14 cellular contexts compared by ENCODE assay signal in the genomic region with DNA sequence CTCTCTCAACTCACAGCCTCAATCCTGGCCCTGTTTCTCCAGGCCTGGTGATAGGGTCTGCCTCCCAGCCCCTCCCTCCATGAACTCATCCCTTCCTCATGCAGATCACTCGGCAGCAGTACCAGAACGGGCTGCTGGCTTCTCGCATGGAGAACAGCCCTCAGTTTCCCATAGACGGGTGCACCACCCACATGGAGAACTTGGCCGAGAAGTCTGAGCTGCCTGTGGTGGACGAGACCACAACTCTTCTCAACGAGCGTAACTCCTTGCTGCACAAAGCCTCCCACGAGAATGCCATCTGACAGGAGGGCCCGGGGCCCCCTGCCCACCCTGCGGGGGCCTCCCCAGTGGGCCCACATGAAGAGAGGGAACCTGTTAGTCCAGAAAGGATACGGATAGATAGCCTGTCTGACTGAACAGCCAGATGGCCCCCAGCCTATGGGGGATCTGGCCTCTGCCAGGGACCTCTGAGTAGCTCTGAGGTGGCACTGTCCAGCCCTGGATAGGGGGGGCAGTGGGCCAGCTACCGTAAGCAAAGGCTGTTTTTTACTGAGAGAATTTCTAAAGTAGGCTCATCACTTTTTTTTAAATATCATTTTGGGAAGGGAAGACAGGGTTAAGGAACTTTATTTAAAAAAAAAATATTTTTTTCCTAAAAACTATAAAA. TPM values are rescaled to one million over a fixed set of nuclear protein-coding genes. Genes with fewer than 3 reads are reported as not detected.
A peak's percentile ranks its signal among the peaks of the same experiment; 100 is the strongest.
DNase-seq lines count a peak whose midpoint lies in the region; ATAC-seq and TF ChIP-seq lines count a peak whose summit lies in the region.
"Had no signal": no experiment of that assay in that cellular context is flagged by ENCODE, and none has a peak within 500 bp of the region (broad histone marks: within the 10 kb centered on the region; RNA-seq: fewer than 3 reads in every experiment).

No MANE protein-coding gene starts in this region.

- H3K27ac ChIP-seq in right atrium auricular region (peak overlapping the region; percentile 59 to 64), KOPT-K1 (ENCODE audit: low read depth, low read length, poor library complexity, severe bottlenecking) (peak overlapping the region; percentile 52), spleen (peak overlapping the region in 6 of 8 donors; percentile 13 to 51 (median 43))

- intact Hi-C loops in left ventricle myocardium superior (cut with micrococcal nuclease): no loop called here
- intact Hi-C loops in spleen (cut with DNase I; ENCODE audit: low total_unique reads): no loop called here

- H3K9me3 ChIP-seq in right atrium auricular region: no peaks in the 10 kb centered on the region
- H3K9me3 ChIP-seq in KOPT-K1 (ENCODE audit: insufficient read depth, low read length, poor library complexity, severe bottlenecking): no peaks in the 10 kb centered on the region
- H3K9me3 ChIP-seq in spleen: no peaks in the 10 kb centered on the region
- H3K9me3 ChIP-seq: Peyer's patch had no signal

- H3K27me3 ChIP-seq in right atrium auricular region: no peaks in the 10 kb centered on the region
- no peaks in the 10 kb centered on the region for H3K27me3 ChIP-seq in spleen (replicated peaks in 1 of 7)
- H3K27me3 ChIP-seq: Peyer's patch had no signal

- 83 to 92% (median 89%) methylated on average over 13 of the region's 13 CpGs for WGBS in spleen, 5 donors

- TF ChIP-seq CTCF in right atrium auricular region (IDR thresholded peaks at IDR 0.05) (no peak), spleen (IDR thresholded peaks at IDR 0.05 in 8 of 11, conservative IDR thresholded peaks at IDR 0.05 in 3 of 11) (no peak)

- H3K4me3 ChIP-seq in right atrium auricular region (no peak overlapping the region), spleen (no peak overlapping the region)
- H3K4me3 ChIP-seq: Peyer's patch had no signal

- H3K4me1 ChIP-seq in right atrium auricular region: peaks cover 0 to 28% of the 10 kb centered on the region in 2 donors
- peaks cover 0 to 51% (median 26%) of the 10 kb centered on the region in 6 donors for H3K4me1 ChIP-seq in spleen

- no peak for TF ChIP-seq POLR2A in spleen (IDR thresholded peaks at IDR 0.05)

- DNase-seq in right atrium auricular region (ENCODE audit: low spot score): no peak
- no peak for DNase-seq in left ventricle myocardium superior
- no peak for DNase-seq in spleen
- no peak for DNase-seq in dedifferentiated amniotic fluid mesenchymal stem cell (ENCODE audit: extremely low spot score)
- DNase-seq in DMS 273 treated with DMSO at 0.1 percent for 48 hours (lab: John Stamatoyannopoulos, UW): no peak
- DNase-seq: ACHN, NCI-H1417, NCI-H1930, NCI-H2171 treated with DMSO at 0.1 percent for 48 hours, Peyer's patch, SHP77 treated with DMSO at 0.1 percent for 48 hours had no signal

- H3K36me3 ChIP-seq in right atrium auricular region: peaks cover 6% of the 10 kb centered on the region
- peaks cover 12% of the 10 kb centered on the region; the same call in 1 of the 2 replicates for H3K36me3 ChIP-seq in KOPT-K1 (ENCODE audit: insufficient read depth, low read length)
- peaks cover 0 to 41% (median 6%) of the 10 kb centered on the region in 6 donors for H3K36me3 ChIP-seq in spleen

- ATAC-seq in left ventricle myocardium superior (no peak), esophagus mucosa (peak; percentile 23), GM21529 (IDR thresholded peaks at IDR 0.05; ENCODE audit: unreplicated experiment) (no peak)

RNA-seq across cellular contexts. Expression of a gene that starts 6.7 kb away (rescaled TPM):
- total RNA-seq in right atrium auricular region (1 to 10 TPM; 4.2 to 7.9 TPM), left ventricle myocardium superior (16.8 TPM), esophagus mucosa (6.1 TPM), spleen (10 to 100 TPM; 20.7 to 37.8 (median 25.6) TPM)
- polyA plus RNA-seq in spleen: 1 to 10 TPM; 3.7 to 7.8 (median 3.7) TPM

RNA-seq across cellular contexts. Expression of a gene that starts 34.5 kb away (rescaled TPM):
- total RNA-seq in right atrium auricular region (10 to 100 TPM in 1 of 2 donors, 1 to 10 TPM in 1; 9.3 to 23.0 TPM), left ventricle myocardium superior (5.5 TPM), esophagus mucosa (1.8 TPM), spleen (10 to 100 TPM in 3 of 7 donors, 1 to 10 TPM in 4; 4.6 to 19.8 (median 9.3) TPM)
- 1 to 10 TPM; 2.4 to 4.9 (median 3.9) TPM for polyA plus RNA-seq in spleen

RNA-seq across cellular contexts. Expression of a gene that starts 48.5 kb away (rescaled TPM):
- 10 to 100 TPM in 1 of 2 donors, 1 to 10 TPM in 1; 8.7 to 12.2 TPM for total RNA-seq in right atrium auricular region
- 16.1 TPM for total RNA-seq in left ventricle myocardium superior
- total RNA-seq in esophagus mucosa: 7.8 TPM
- 10 to 100 TPM; 13.6 to 32.2 (median 22.5) TPM for total RNA-seq in spleen
- 10 to 100 TPM; 13.7 to 17.7 (median 15.8) TPM for polyA plus RNA-seq in spleen

RNA-seq across cellular contexts. Expression of a gene that starts 48.6 kb away (rescaled TPM):
- total RNA-seq in right atrium auricular region (10 to 100 TPM; 22.1 to 22.2 TPM), left ventricle myocardium superior (30.8 TPM), esophagus mucosa (9.3 TPM), spleen (10 to 100 TPM in 3 of 7 donors, 1 to 10 TPM in 4; 5.7 to 14.4 (median 9.4) TPM)
- polyA plus RNA-seq in spleen: 1 to 10 TPM; 1.5 to 3.3 (median 2.8) TPM
